In genomic region chr16:680967-681745, GRCh38 we compare ENCODE assay signal across 6 cellular contexts. TPM values are rescaled to one million over a fixed set of nuclear protein-coding genes. Genes with fewer than 3 reads are reported as not detected.
A peak's percentile ranks its signal among the peaks of the same experiment; 100 is the strongest.
DNase-seq lines count a peak whose midpoint lies in the region; ATAC-seq and TF ChIP-seq lines count a peak whose summit lies in the region.

No MANE protein-coding gene starts in this region.

- H3K27me3 ChIP-seq in GM23338 (ENCODE audit: insufficient read depth) = no peaks in the 10 kb centered on the region
- no peaks in the 10 kb centered on the region for H3K27me3 ChIP-seq in SJSA1 (replicated peaks)
- no peaks in the 10 kb centered on the region for H3K27me3 ChIP-seq in right atrium auricular region

- no peaks in the 10 kb centered on the region for H3K9me2 ChIP-seq in GM23338 (ENCODE audit: insufficient read depth)

- H3K36me3 ChIP-seq in GM23338 (ENCODE audit: insufficient read depth) (no peaks in the 10 kb centered on the region; the same call in 1 of the 2 replicates), SJSA1 (peaks cover 58% of the 10 kb centered on the region), right atrium auricular region (peaks cover 20% of the 10 kb centered on the region), urinary bladder (ENCODE audit: insufficient read depth) (peaks cover 2% of the 10 kb centered on the region)

- H3K9me3 Mint-ChIP-seq in GM23338 = no peaks in the 10 kb centered on the region; the same call in 1 of the 3 replicates

- H3K79me2 ChIP-seq in GM23338 (replicated peaks; ENCODE audit: insufficient read depth) = peaks cover 9% of the 10 kb centered on the region; the same call in 1 of the 2 replicates

- peaks cover 23% of the 10 kb centered on the region for H3K27me3 Mint-ChIP-seq in GM23338 (ENCODE audit: insufficient read depth, low read depth, poor library complexity)

- H3K4me3 Mint-ChIP-seq in GM23338 = peak overlapping the region; percentile 84

- H3K4me1 ChIP-seq in GM23338 (ENCODE audit: insufficient read depth) (peaks cover 16% of the 10 kb centered on the region; the same call in 1 of the 2 replicates), SJSA1 (replicated peaks) (peaks cover 43% of the 10 kb centered on the region), right atrium auricular region (peaks cover 0 to 62% of the 10 kb centered on the region in 2 donors), urinary bladder (ENCODE audit: insufficient read depth) (peaks cover 2% of the 10 kb centered on the region)

- H3K27ac ChIP-seq in GM23338 (ENCODE audit: low read depth) (no peak overlapping the region), SJSA1 (no peak overlapping the region), right atrium auricular region (peak overlapping the region; percentile 95 to 99), urinary bladder (ENCODE audit: low read depth) (no peak overlapping the region)

- WGBS in urinary bladder = 44% methylated on average over 44 of the region's 44 CpGs

- no peak overlapping the region for H2AFZ ChIP-seq in GM23338

- ATAC-seq in GM23338 = no peak
- no peak for ATAC-seq in HG03520 (IDR thresholded peaks at IDR 0.05; ENCODE audit: unreplicated experiment)

- H4K20me1 ChIP-seq in GM23338 (replicated peaks; ENCODE audit: insufficient read depth) = peaks cover 14% of the 10 kb centered on the region; the same call in 1 of the 2 replicates

- peak overlapping the region; percentile 86 for H3K4me2 ChIP-seq in GM23338

- H3K4me1 Mint-ChIP-seq in GM23338 = peaks cover 26% of the 10 kb centered on the region

- H3F3A ChIP-seq in GM23338 (replicated peaks; ENCODE audit: low read depth) = peaks cover 26% of the 10 kb centered on the region

- no peak overlapping the region; the same call in 1 of the 2 replicates for H3K27ac Mint-ChIP-seq in GM23338

- H3K9me3 ChIP-seq in SJSA1 (replicated peaks) = peaks cover 5% of the 10 kb centered on the region
- no peaks in the 10 kb centered on the region for H3K9me3 ChIP-seq in right atrium auricular region

- peaks cover 28% of the 10 kb centered on the region for H3K36me3 Mint-ChIP-seq in GM23338 (ENCODE audit: low read depth)

- H3K4me3 ChIP-seq in GM23338 = peak overlapping the region; percentile 71
- H3K4me3 ChIP-seq in SJSA1 = peak overlapping the region; percentile 99
- peak overlapping the region; percentile 82 to 88 for H3K4me3 ChIP-seq in right atrium auricular region
- peak overlapping the region; percentile 82 for H3K4me3 ChIP-seq in urinary bladder (ENCODE audit: low read depth, low read length)

- TF ChIP-seq CTCF in GM23338 (conservative IDR thresholded peaks at IDR 0.05; ENCODE audit: low read depth in 2 of 2) = peak in 1 of 2 experiments; percentile 30; a peak in 3 of 4 replicates
- TF ChIP-seq CTCF in right atrium auricular region (IDR thresholded peaks at IDR 0.05) = no peak

- DNase-seq in GM23338 (ENCODE audit: low spot score) (peak; percentile 66), SJSA1 (ENCODE audit: low read depth in 1 of 2, low spot score in 2 of 2) (peak; percentile 53 to 69), right atrium auricular region (ENCODE audit: low spot score) (no peak), hippocampal formation (lab: John Stamatoyannopoulos, UW) (no peak)

TF ChIP-seq in GM23338, 12 proteins besides CTCF, POLR2A, EP300 and RAD21:
- TF ChIP-seq EZH2phosphoT487 (IDR thresholded peaks at IDR 0.05; ENCODE audit: unreplicated experiment) (no peak), JUNB (IDR thresholded peaks at IDR 0.05; ENCODE audit: unreplicated experiment) (no peak), ETS1 (IDR thresholded peaks at IDR 0.05) (no peak), CREB1 (CRISPR knock-in tag; IDR thresholded peaks at IDR 0.05; ENCODE audit: low read depth) (no peak), ZNF114 (CRISPR knock-in tag; IDR thresholded peaks at IDR 0.05) (no peak), REST (IDR thresholded peaks at IDR 0.05; ENCODE audit: unreplicated experiment) (no peak), STAT1 (IDR thresholded peaks at IDR 0.05; ENCODE audit: unreplicated experiment) (no peak), EZH2 (IDR thresholded peaks at IDR 0.05; ENCODE audit: low read depth, unreplicated experiment) (no peak), POLR2AphosphoS5 (IDR thresholded peaks at IDR 0.05; ENCODE audit: low read depth) (peak; percentile 29; the same call in 1 of the 2 replicates)

RNA-seq across cellular contexts. Expression of gene STUB1, which starts 0.9 kb away (rescaled TPM):
- 108 and 123 TPM in 2 replicates for total RNA-seq in GM23338 (2014; rRNA removed; shearing (Covaris generic))
- polyA plus RNA-seq in GM23338 (2016; fragmentation: Nextera tagmentation; extraction: Ambion mirVana) = 91.7 and 107 TPM in 2 replicates
- 150 and 253 TPM in 2 replicates for total RNA-seq in SJSA1 (2014; rRNA removed; shearing (Covaris generic))
- 100 to 1,000 TPM; 135 to 186 TPM for total RNA-seq in right atrium auricular region
- total RNA-seq in urinary bladder = 29.4 TPM
- 132 TPM for polyA plus RNA-seq in urinary bladder

RNA-seq across cellular contexts. Expression of gene JMJD8, which starts 3.0 kb away (rescaled TPM):
- 79.3 and 82.5 TPM in 2 replicates for total RNA-seq in GM23338 (2014; rRNA removed; shearing (Covaris generic))
- 43.1 and 48.5 TPM in 2 replicates for polyA plus RNA-seq in GM23338 (2016; fragmentation: Nextera tagmentation; extraction: Ambion mirVana)
- 13.9 and 25.7 TPM in 2 replicates for total RNA-seq in SJSA1 (2014; rRNA removed; shearing (Covaris generic))
- total RNA-seq in right atrium auricular region = 10 to 100 TPM; 76.4 to 82.1 TPM
- 28.3 TPM for total RNA-seq in urinary bladder
- polyA plus RNA-seq in urinary bladder = 91.4 TPM

RNA-seq across cellular contexts. Expression of gene RHBDL1, which starts 5.7 kb away (rescaled TPM):
- total RNA-seq in GM23338 (2014; rRNA removed; shearing (Covaris generic)) = 10.1 and 11.5 TPM in 2 replicates
- polyA plus RNA-seq in GM23338 (2016; fragmentation: Nextera tagmentation; extraction: Ambion mirVana) = 8.4 and 9.2 TPM in 2 replicates
- 1.1 and 13.1 TPM in 2 replicates for total RNA-seq in SJSA1 (2014; rRNA removed; shearing (Covaris generic))
- 1 to 10 TPM in 1 of 2 donors, under 1 TPM in 1; 0.67 to 1.3 TPM for total RNA-seq in right atrium auricular region
- 0.95 TPM for total RNA-seq in urinary bladder
- 1.3 TPM for polyA plus RNA-seq in urinary bladder

RNA-seq across cellular contexts. Expression of gene WDR24, which starts 9.0 kb away (rescaled TPM):
- 11.5 and 15.8 TPM in 2 replicates for total RNA-seq in GM23338 (2014; rRNA removed; shearing (Covaris generic))
- polyA plus RNA-seq in GM23338 (2016; fragmentation: Nextera tagmentation; extraction: Ambion mirVana) (7.2 and 8.0 TPM in 2 replicates), urinary bladder (12.9 TPM)
- total RNA-seq in SJSA1 (2014; rRNA removed; shearing (Covaris generic)) = 2.1 TPM in 2 replicates
- total RNA-seq in right atrium auricular region (10 to 100 TPM in 1 of 2 donors, 1 to 10 TPM in 1; 8.1 to 10.3 TPM), urinary bladder (2.7 TPM)

RNA-seq across cellular contexts. Expression of gene RHOT2, which starts 13.2 kb away (rescaled TPM):
- 93.8 and 129 TPM in 2 replicates for total RNA-seq in GM23338 (2014; rRNA removed; shearing (Covaris generic))
- 159 and 163 TPM in 2 replicates for polyA plus RNA-seq in GM23338 (2016; fragmentation: Nextera tagmentation; extraction: Ambion mirVana)
- total RNA-seq in SJSA1 (2014; rRNA removed; shearing (Covaris generic)) = 51.2 and 64.3 TPM in 2 replicates
- total RNA-seq in right atrium auricular region = 10 to 100 TPM; 37.8 to 42.8 TPM
- 26.0 TPM for total RNA-seq in urinary bladder
- polyA plus RNA-seq in urinary bladder = 103 TPM

Comparison
In these comparisons a context has a peak if more than half of its experiments do, and no peak if none do; other contexts are left out.
1. DNase-seq: peak in GM23338 (single experiment) and SJSA1 (2 of 2); none in right atrium auricular region (single experiment) and hippocampal formation (0 of 2).
2. H3K27ac ChIP-seq: peak in right atrium auricular region (2 of 2); none in GM23338 (single experiment), SJSA1 (single experiment) and urinary bladder (single experiment).
3. Peak in every context shown above with its lines, with median percentiles within 50 percentile points of each other: H3K4me3 ChIP-seq.